ENCODE assay signal across 1 cellular context in genomic region chr13:23867027-23867491, GRCh38.
TF ChIP-seq lines count a peak whose summit lies in the region.

No MANE protein-coding gene starts in this region.

TF ChIP-seq in A549, 52 proteins besides CTCF, POLR2A, EP300 and RAD21 (continued from another document):
- TF ChIP-seq CHD2 (IDR thresholded peaks at IDR 0.05; ENCODE audit: low read length, partially characterized antibody) (no peak), PHF8 (IDR thresholded peaks at IDR 0.05; ENCODE audit: borderline replicate concordance, low read depth) (no peak), MAX (IDR thresholded peaks at IDR 0.05) (no peak), SREBF2 (IDR thresholded peaks at IDR 0.05) (no peak), RARB (CRISPR knock-in tag; IDR thresholded peaks at IDR 0.05) (no peak), JUN (IDR thresholded peaks at IDR 0.05) (no peak), PBX3 (IDR thresholded peaks at IDR 0.05) (no peak), MAZ (IDR thresholded peaks at IDR 0.05; ENCODE audit: borderline replicate concordance, low read depth, low read length) (no peak), KDM5A (IDR thresholded peaks at IDR 0.05) (no peak), FOSL2 (IDR thresholded peaks at IDR 0.05) (no peak), FOSL2 (CRISPR knock-in tag; IDR thresholded peaks at IDR 0.05) (no peak), HES2 (IDR thresholded peaks at IDR 0.05) (no peak), CBX2 (IDR thresholded peaks at IDR 0.05; ENCODE audit: borderline replicate concordance, low read depth) (no peak), E2F6 (IDR thresholded peaks at IDR 0.05; ENCODE audit: borderline replicate concordance, low read depth) (no peak), NPAS2 (CRISPR knock-in tag; IDR thresholded peaks at IDR 0.05; ENCODE audit: borderline replicate concordance) (no peak), EHMT2 (IDR thresholded peaks at IDR 0.05; ENCODE audit: low read depth) (no peak)
TF ChIP-seq in A549: peak in this region for 0.
